17 cellular contexts compared by ENCODE assay signal in genomic region chr1:29416825-29417557, GRCh38.
DNase-seq lines count a peak whose midpoint lies in the region; ATAC-seq and TF ChIP-seq lines count a peak whose summit lies in the region.
"Had no signal": no experiment of that assay in that cellular context is flagged by ENCODE, and none has a peak within 500 bp of the region (broad histone marks: within the 10 kb centered on the region; RNA-seq: fewer than 3 reads in every experiment).

No MANE protein-coding gene starts in this region.

- no peaks in the 10 kb centered on the region for H3K36me3 Mint-ChIP-seq in activated CD8-positive, alpha-beta T cell treated with anti-CD3 and anti-CD28 coated beads, Interleukin-2, amount 10 ng/mL, durations not matched to agents 7 days and 5 days (ENCODE audit: low read depth)
- H3K36me3 Mint-ChIP-seq: CD8-positive, alpha-beta T cell had no signal

- TF ChIP-seq CTCF in body of pancreas (IDR thresholded peaks at IDR 0.05) (no peak), fibroblast of villous mesenchyme (IDR thresholded peaks at IDR 0.05; ENCODE audit: insufficient read depth, low read depth, low read length) (no peak)

- POLR2A ChIA-PET in activated CD8-positive, alpha-beta T cell treated with anti-CD3 and anti-CD28 coated beads, Interleukin-2, amount 10 ng/mL, durations not matched to agents 7 days and 5 days (lab: Charles Lee) = no interaction called here

- peak in 2 of 4 donors; percentile 25 to 35 for DNase-seq in body of pancreas
- peak; percentile 7 for DNase-seq in fibroblast of villous mesenchyme (ENCODE audit: low read depth)
- no peak for DNase-seq in neuronal stem cell (ENCODE audit: low spot score)
- no peak for DNase-seq in aorta
- no peak for DNase-seq in activated CD8-positive, alpha-beta T cell treated with anti-CD3 and anti-CD28 coated beads, Interleukin-2, amount 10 ng/mL, durations not matched to agents 7 days and 5 days
- DNase-seq in C1 segment of cervical spinal cord (lab: John Stamatoyannopoulos, UW) = no peak
- DNase-seq in GM19240 (ENCODE audit: insufficient read length, low spot score) = no peak
- DNase-seq: activated gamma-delta T cell treated with Interleukin-2 at 50 U/mL for 16 hours, HFFc6, hypothalamus, NCI-H146, NCI-H446, spleen, WERI-Rb-1 had no signal

- no peak overlapping the region for H4K8ac ChIP-seq in neuronal stem cell (ENCODE audit: low read depth, low read length)

- no peak overlapping the region for H3K27ac Mint-ChIP-seq in activated CD8-positive, alpha-beta T cell treated with anti-CD3 and anti-CD28 coated beads, Interleukin-2, amount 10 ng/mL, durations not matched to agents 7 days and 5 days
- H3K27ac Mint-ChIP-seq: CD8-positive, alpha-beta T cell; HFFc6 had no signal

- no peaks in the 10 kb centered on the region for H3K4me1 Mint-ChIP-seq in activated CD8-positive, alpha-beta T cell treated with anti-CD3 and anti-CD28 coated beads, Interleukin-2, amount 10 ng/mL, durations not matched to agents 7 days and 5 days (ENCODE audit: low read depth)

- H2AFZ ChIP-seq in neuronal stem cell (ENCODE audit: low read length) = no peak overlapping the region

- H3K4me1 ChIP-seq in body of pancreas = no peaks in the 10 kb centered on the region
- H3K4me1 ChIP-seq in neuronal stem cell (ENCODE audit: control insufficient read depth in 2 of 2, insufficient read depth in 1 of 2, low read depth in 1 of 2, low read length in 2 of 2) = peaks cover 0 to 2% of the 10 kb centered on the region in 2 donors
- H3K4me1 ChIP-seq in aorta (ENCODE audit: control insufficient read depth in 1 of 2, insufficient read depth in 2 of 2, low read length in 2 of 2) = peaks cover 0 to 2% of the 10 kb centered on the region in 2 donors
- H3K4me1 ChIP-seq: spleen had no signal

- H3K79me1 ChIP-seq in neuronal stem cell (ENCODE audit: low read depth, low read length) = no peaks in the 10 kb centered on the region

- H3K27me3 ChIP-seq in body of pancreas (no peaks in the 10 kb centered on the region), neuronal stem cell (ENCODE audit: control insufficient read depth in 3 of 3, insufficient read depth in 3 of 3, low read depth in 1 of 3, low read length in 3 of 3) (no peaks in the 10 kb centered on the region), aorta (ENCODE audit: control insufficient read depth in 1 of 2, insufficient read depth in 2 of 2, low read length in 1 of 2) (no peaks in the 10 kb centered on the region)
- H3K27me3 ChIP-seq: cardiac muscle cell had no signal

- H3K14ac ChIP-seq in neuronal stem cell (ENCODE audit: low read length) = no peak overlapping the region

- H3K36me3 ChIP-seq in body of pancreas (replicated peaks in 1 of 2; ENCODE audit: insufficient read depth in 1 of 2, low read depth in 2 of 2) = no peaks in the 10 kb centered on the region
- no peaks in the 10 kb centered on the region for H3K36me3 ChIP-seq in neuronal stem cell (replicated peaks in 1 of 2; ENCODE audit: control insufficient read depth in 2 of 2, insufficient read depth in 2 of 2, low read length in 2 of 2)
- no peaks in the 10 kb centered on the region for H3K36me3 ChIP-seq in aorta (ENCODE audit: control insufficient read depth in 1 of 2, insufficient read depth in 2 of 2, low read length in 1 of 2)
- H3K36me3 ChIP-seq: cardiac muscle cell, spleen, WERI-Rb-1 had no signal

- H2BK15ac ChIP-seq in neuronal stem cell (ENCODE audit: low read length) = peak overlapping the region; percentile 73

- intact Hi-C loops in body of pancreas (cut with DNase I) (no loop called here), aorta (cut with DNase I) (no loop called here)

- H3K9me3 ChIP-seq in body of pancreas (no peaks in the 10 kb centered on the region), neuronal stem cell (replicated peaks in 1 of 2; ENCODE audit: control insufficient read depth in 2 of 2, insufficient read depth in 1 of 2, low read depth in 1 of 2, low read length in 2 of 2) (no peaks in the 10 kb centered on the region), aorta (ENCODE audit: control insufficient read depth, low read length) (no peaks in the 10 kb centered on the region)

- H3K4me3 ChIP-seq in body of pancreas (no peak overlapping the region), fibroblast of villous mesenchyme (ENCODE audit: low read depth, low read length) (no peak overlapping the region), neuronal stem cell (ENCODE audit: low read length in 2 of 2) (no peak overlapping the region), aorta (ENCODE audit: low read length in 2 of 2) (no peak overlapping the region)
- H3K4me3 ChIP-seq: cardiac muscle cell, SK-N-MC, spleen had no signal

- no peaks in the 10 kb centered on the region for H3K9me3 Mint-ChIP-seq in activated CD8-positive, alpha-beta T cell treated with anti-CD3 and anti-CD28 coated beads, Interleukin-2, amount 10 ng/mL, durations not matched to agents 7 days and 5 days (ENCODE audit: insufficient read depth)

- no peak overlapping the region for H2BK5ac ChIP-seq in neuronal stem cell (ENCODE audit: low read length)

- peak overlapping the region; percentile 32 for H4K91ac ChIP-seq in neuronal stem cell (ENCODE audit: low read depth, low read length, poor library complexity)

- peak overlapping the region; percentile 58 for H2AK5ac ChIP-seq in neuronal stem cell (ENCODE audit: low read depth, low read length)

- no peak overlapping the region for H3K9ac ChIP-seq in neuronal stem cell (ENCODE audit: low read depth, low read length, poor library complexity)

- no peak overlapping the region for H2BK120ac ChIP-seq in neuronal stem cell (ENCODE audit: low read depth, low read length)

- H3K27me3 Mint-ChIP-seq in activated CD8-positive, alpha-beta T cell treated with anti-CD3 and anti-CD28 coated beads, Interleukin-2, amount 10 ng/mL, durations not matched to agents 7 days and 5 days (ENCODE audit: low read depth) = peaks cover 7% of the 10 kb centered on the region

- CTCF ChIA-PET in activated CD8-positive, alpha-beta T cell treated with anti-CD3 and anti-CD28 coated beads, Interleukin-2, amount 10 ng/mL, durations not matched to agents 7 days and 5 days (lab: Charles Lee) = no interaction called here

- TF ChIP-seq POLR2A in body of pancreas (IDR thresholded peaks at IDR 0.05) = no peak

- no peak overlapping the region for H2BK12ac ChIP-seq in neuronal stem cell (ENCODE audit: low read length)

- peak overlapping the region in 3 of 4 donors; percentile 26 to 31 (median 30) for H3K27ac ChIP-seq in body of pancreas
- H3K27ac ChIP-seq in neuronal stem cell (replicated peaks; ENCODE audit: low read length) = no peak overlapping the region
- H3K27ac ChIP-seq in aorta (ENCODE audit: low read depth in 1 of 2, low read length in 2 of 2) = peak overlapping the region in 1 of 2 donors; percentile 29
- H3K27ac ChIP-seq: cardiac muscle cell, SK-N-MC, spleen, WERI-Rb-1 had no signal

- H3K23ac ChIP-seq in neuronal stem cell (ENCODE audit: low read depth, low read length, poor library complexity) = no peak overlapping the region

- ATAC-seq in body of pancreas = peak; percentile 58
- peak; percentile 68 for ATAC-seq in aorta (ENCODE audit: low FRiP score)
- no peak for ATAC-seq in activated CD8-positive, alpha-beta T cell treated with anti-CD3 and anti-CD28 coated beads, Interleukin-2, amount 10 ng/mL, durations not matched to agents 7 days and 5 days
- ATAC-seq: CD8-positive, alpha-beta T cell had no signal

- H3K4me2 ChIP-seq in neuronal stem cell (ENCODE audit: insufficient read depth, low read length, poor library complexity, severe bottlenecking) = no peak overlapping the region

- peak overlapping the region; percentile 85 for H3K18ac ChIP-seq in neuronal stem cell (ENCODE audit: low read length)

- WGBS in body of pancreas, 2 donors = 48 to 61% methylated on average over 10 to 14 of the region's 14 CpGs
- whole genome bisulfite sequencing in neuronal stem cell (ENCODE audit: extremely low coverage in 2 of 2, insufficient read length in 2 of 2, insufficient replicate concordance in 1 of 2), 2 donors = no CpG with 5 or more reads among the region's 14 CpGs
- WGBS in aorta, 2 donors = 58 to 61% methylated on average over 14 of the region's 14 CpGs

- H3K4ac ChIP-seq in neuronal stem cell (ENCODE audit: low read length) = no peak overlapping the region

- H3K4me3 Mint-ChIP-seq in activated CD8-positive, alpha-beta T cell treated with anti-CD3 and anti-CD28 coated beads, Interleukin-2, amount 10 ng/mL, durations not matched to agents 7 days and 5 days = no peak overlapping the region
- H3K4me3 Mint-ChIP-seq: CD8-positive, alpha-beta T cell; HFFc6 had no signal
